33 cellular contexts compared by ENCODE assay signal in genomic region chr2:198918331-198918730, GRCh38.
"Had no signal": no experiment of that assay in that cellular context is flagged by ENCODE, and none has a peak within 500 bp of the region (broad histone marks: within the 10 kb centered on the region; RNA-seq: fewer than 3 reads in every experiment).

No MANE protein-coding gene starts in this region.

- H3K9me3 ChIP-seq: ascending aorta had no signal

- DNase-seq: activated CD4-positive, alpha-beta T cell treated with anti-CD3 and anti-CD28 coated beads for 1 hour; activated CD4-positive, alpha-beta T cell treated with anti-CD3 and anti-CD28 coated beads for 48 hours; activated CD4-positive, CD25-positive, alpha-beta regulatory T cell; activated CD8-positive, alpha-beta T cell treated with anti-CD3 and anti-CD28 coated beads for 36 hours; activated effector memory CD4-positive, alpha-beta T cell treated with anti-CD3 and anti-CD28 coated beads, Interleukin-2, amount 50 U/mL, for 16 hours; activated naive CD4-positive, alpha-beta T cell treated with Interleukin-2 at 50 U/mL for 16 hours; activated naive CD8-positive, alpha-beta T cell treated with anti-CD3 and anti-CD28 coated beads, Interleukin-2, amount 10 ng/mL, durations not matched to agents 7 days and 5 days; activated T-cell treated with anti-CD3 and anti-CD28 coated beads, Interleukin-2, amount 50 U/mL, for 1 hour; activated T-cell treated with anti-CD3 and anti-CD28 coated beads, Interleukin-2, amount 50 U/mL, for 72 hours; amygdala; caudate nucleus; cerebellar nuclear complex; NCI-H1092 treated with DMSO at 0.1 percent for 48 hours; NCI-H1417; NCI-H146; NCI-H187; NCI-H2029 treated with DMSO at 0.1 percent for 48 hours; NCI-H2107; NCI-H2171; NCI-H510A; NCI-H526; NCI-H748 treated with DMSO at 0.1 percent for 48 hours; NK-92 treated with Interleukin-12 subunit alpha and Interleukin-12 subunit beta, amount 100 ng/mL, for 24 hours; OCI-M1; Right ventricle myocardium superior; SW 1271; T-helper 1 cell; T-helper 2 cell; T-helper 9 cell; WERI-Rb-1 had no signal

- H3K4me3 ChIP-seq: ascending aorta had no signal

- ATAC-seq: activated CD8-positive, alpha-beta T cell treated with anti-CD3 and anti-CD28 coated beads for 36 hours; activated T-cell treated with anti-CD3 and anti-CD28 coated beads, Interleukin-2, amount 50 U/mL, for 72 hours; activated T-helper 17 cell treated with anti-CD3 and anti-CD28 coated beads, Interleukin-2, amount 50 U/mL, for 72 hours had no signal

- H3K27me3 ChIP-seq: ascending aorta had no signal

- H3K4me2 ChIP-seq: KMS-11 had no signal

- H3K9ac ChIP-seq: KMS-11 had no signal

- H3K4me1 ChIP-seq: ascending aorta had no signal

- H3K27ac ChIP-seq: ascending aorta, KMS-11, WERI-Rb-1 had no signal

- H3K36me3 ChIP-seq: ascending aorta, WERI-Rb-1 had no signal
